Comparison of ENCODE assay signal across 1 cellular context in the genomic region with DNA sequence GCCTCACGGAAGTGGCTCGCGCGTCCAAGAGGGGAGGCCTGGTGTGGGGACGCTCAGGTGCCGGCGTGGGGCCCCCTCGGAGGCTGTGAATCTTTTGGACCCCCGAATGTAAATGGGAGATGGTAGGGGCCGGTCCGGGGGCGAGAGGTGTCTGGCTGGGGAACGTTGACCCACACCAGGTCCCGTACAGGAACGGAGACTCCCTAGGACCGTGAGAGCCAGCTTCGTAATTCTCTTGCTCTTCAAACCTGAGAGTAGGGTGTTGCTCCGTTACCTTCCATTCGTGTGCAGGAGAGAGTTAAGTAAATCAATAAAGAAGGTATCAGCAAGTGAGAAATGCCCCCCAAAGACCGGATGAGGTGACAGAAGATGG.
TF ChIP-seq lines count a peak whose summit lies in the region.

No MANE protein-coding gene starts in this region.

TF ChIP-seq in K562, 482 proteins besides CTCF, POLR2A, EP300 and RAD21 (continued from another document and continues in another):
- peak; percentile 55; the same call in 1 of the 2 replicates for TF ChIP-seq ZNF395 (CRISPR knock-in tag; IDR thresholded peaks at IDR 0.05)
- no peak for TF ChIP-seq NR2C1 (IDR thresholded peaks at IDR 0.05)
- 0 out of 2 replicates have a peak, but pooled peaks have one; percentile 1 for TF ChIP-seq NR2C1 (tag; IDR thresholded peaks at IDR 0.05)
- no peak for TF ChIP-seq CXXC5 (CRISPR knock-in tag; IDR thresholded peaks at IDR 0.05)
- no peak for TF ChIP-seq ATF4 (CRISPR knock-in tag; IDR thresholded peaks at IDR 0.05)
- TF ChIP-seq ESRRB (CRISPR knock-in tag; IDR thresholded peaks at IDR 0.05; ENCODE audit: borderline replicate concordance) = peak; percentile 55; the same call in 1 of the 2 replicates
- TF ChIP-seq, protein P1, sequence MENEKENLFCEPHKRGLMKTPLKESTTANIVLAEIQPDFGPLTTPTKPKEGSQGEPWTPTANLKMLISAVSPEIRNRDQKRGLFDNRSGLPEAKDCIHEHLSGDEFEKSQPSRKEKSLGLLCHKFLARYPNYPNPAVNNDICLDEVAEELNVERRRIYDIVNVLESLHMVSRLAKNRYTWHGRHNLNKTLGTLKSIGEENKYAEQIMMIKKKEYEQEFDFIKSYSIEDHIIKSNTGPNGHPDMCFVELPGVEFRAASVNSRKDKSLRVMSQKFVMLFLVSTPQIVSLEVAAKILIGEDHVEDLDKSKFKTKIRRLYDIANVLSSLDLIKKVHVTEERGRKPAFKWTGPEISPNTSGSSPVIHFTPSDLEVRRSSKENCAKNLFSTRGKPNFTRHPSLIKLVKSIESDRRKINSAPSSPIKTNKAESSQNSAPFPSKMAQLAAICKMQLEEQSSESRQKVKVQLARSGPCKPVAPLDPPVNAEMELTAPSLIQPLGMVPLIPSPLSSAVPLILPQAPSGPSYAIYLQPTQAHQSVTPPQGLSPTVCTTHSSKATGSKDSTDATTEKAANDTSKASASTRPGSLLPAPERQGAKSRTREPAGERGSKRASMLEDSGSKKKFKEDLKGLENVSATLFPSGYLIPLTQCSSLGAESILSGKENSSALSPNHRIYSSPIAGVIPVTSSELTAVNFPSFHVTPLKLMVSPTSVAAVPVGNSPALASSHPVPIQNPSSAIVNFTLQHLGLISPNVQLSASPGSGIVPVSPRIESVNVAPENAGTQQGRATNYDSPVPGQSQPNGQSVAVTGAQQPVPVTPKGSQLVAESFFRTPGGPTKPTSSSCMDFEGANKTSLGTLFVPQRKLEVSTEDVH (IDR thresholded peaks at IDR 0.05; ENCODE audit: low read depth, partially characterized antibody) = peak; percentile 13
- TF ChIP-seq HDAC1 (IDR thresholded peaks at IDR 0.05) = no peak
- no peak for TF ChIP-seq ZFP30 (CRISPR knock-in tag; IDR thresholded peaks at IDR 0.05; ENCODE audit: borderline replicate concordance)
- TF ChIP-seq PML (IDR thresholded peaks at IDR 0.05; ENCODE audit: low read length) = peak; percentile 50; the same call in 1 of the 2 replicates
- TF ChIP-seq, protein P2, sequence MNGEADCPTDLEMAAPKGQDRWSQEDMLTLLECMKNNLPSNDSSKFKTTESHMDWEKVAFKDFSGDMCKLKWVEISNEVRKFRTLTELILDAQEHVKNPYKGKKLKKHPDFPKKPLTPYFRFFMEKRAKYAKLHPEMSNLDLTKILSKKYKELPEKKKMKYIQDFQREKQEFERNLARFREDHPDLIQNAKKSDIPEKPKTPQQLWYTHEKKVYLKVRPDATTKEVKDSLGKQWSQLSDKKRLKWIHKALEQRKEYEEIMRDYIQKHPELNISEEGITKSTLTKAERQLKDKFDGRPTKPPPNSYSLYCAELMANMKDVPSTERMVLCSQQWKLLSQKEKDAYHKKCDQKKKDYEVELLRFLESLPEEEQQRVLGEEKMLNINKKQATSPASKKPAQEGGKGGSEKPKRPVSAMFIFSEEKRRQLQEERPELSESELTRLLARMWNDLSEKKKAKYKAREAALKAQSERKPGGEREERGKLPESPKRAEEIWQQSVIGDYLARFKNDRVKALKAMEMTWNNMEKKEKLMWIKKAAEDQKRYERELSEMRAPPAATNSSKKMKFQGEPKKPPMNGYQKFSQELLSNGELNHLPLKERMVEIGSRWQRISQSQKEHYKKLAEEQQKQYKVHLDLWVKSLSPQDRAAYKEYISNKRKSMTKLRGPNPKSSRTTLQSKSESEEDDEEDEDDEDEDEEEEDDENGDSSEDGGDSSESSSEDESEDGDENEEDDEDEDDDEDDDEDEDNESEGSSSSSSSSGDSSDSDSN (IDR thresholded peaks at IDR 0.05; ENCODE audit: borderline replicate concordance in 1 of 2, low read depth in 2 of 2, low read length in 2 of 2) = 0 out of 4 replicates have a peak, but pooled peaks of 1 of the 2 experiments have one; percentile 43
- TF ChIP-seq GTF2A2 (tag; IDR thresholded peaks at IDR 0.05) = no peak
- no peak for TF ChIP-seq ZNF583 (CRISPR knock-in tag; IDR thresholded peaks at IDR 0.05)
- TF ChIP-seq FIP1L1 (IDR thresholded peaks at IDR 0.05; ENCODE audit: low read depth, low read length, poor library complexity, severe bottlenecking) = no peak
- no peak for TF ChIP-seq PHB2 (IDR thresholded peaks at IDR 0.05; ENCODE audit: low read depth)
- no peak for TF ChIP-seq MTA1 (IDR thresholded peaks at IDR 0.05; ENCODE audit: borderline replicate concordance)
- TF ChIP-seq NFRKB (IDR thresholded peaks at IDR 0.05; ENCODE audit: low read depth) = 0 out of 2 replicates have a peak, but pooled peaks have one; percentile 15
- TF ChIP-seq SMARCC2 (IDR thresholded peaks at IDR 0.05; ENCODE audit: low read depth) = no peak
- no peak for TF ChIP-seq U2AF1 (optimal IDR thresholded peaks at IDR 0.05; ENCODE audit: low read depth, low read length)
- no peak for TF ChIP-seq HSF4 (CRISPR knock-in tag; IDR thresholded peaks at IDR 0.05; ENCODE audit: borderline replicate concordance)
- TF ChIP-seq ZNF764 (CRISPR knock-in tag; IDR thresholded peaks at IDR 0.05; ENCODE audit: low read depth) = no peak
- no peak for TF ChIP-seq NKRF (IDR thresholded peaks at IDR 0.05; ENCODE audit: borderline replicate concordance)
- no peak for TF ChIP-seq CEBPB (tag; IDR thresholded peaks at IDR 0.05)
- no peak for TF ChIP-seq KLF13 (tag; IDR thresholded peaks at IDR 0.05; ENCODE audit: borderline replicate concordance, low read depth)
- peak in 1 of 3 experiments; percentile 2 for TF ChIP-seq YY1 (IDR thresholded peaks at IDR 0.05; ENCODE audit: borderline replicate concordance in 1 of 3, control insufficient read depth in 1 of 3, extremely low read depth in 1 of 3, insufficient read depth in 3 of 3, insufficient read length in 1 of 3, insufficient replicate concordance in 2 of 3, low read depth in 1 of 3, low read length in 2 of 3)
- TF ChIP-seq ZNF134 (CRISPR knock-in tag; conservative IDR thresholded peaks at IDR 0.05) = no peak
- 0 out of 4 replicates have a peak, but pooled peaks of 1 of the 2 experiments have one; percentile 11 for TF ChIP-seq SIN3A (IDR thresholded peaks at IDR 0.05; ENCODE audit: borderline replicate concordance in 2 of 2, control insufficient read depth in 1 of 2, low read depth in 2 of 2, low read length in 2 of 2)
- no peak for TF ChIP-seq ERF (CRISPR knock-in tag; IDR thresholded peaks at IDR 0.05)
- TF ChIP-seq NFE2 (IDR thresholded peaks at IDR 0.05; ENCODE audit: low read depth) = no peak
- TF ChIP-seq FOXM1 (IDR thresholded peaks at IDR 0.05; ENCODE audit: low read depth) = no peak
- TF ChIP-seq FOXM1 (CRISPR knock-in tag; IDR thresholded peaks at IDR 0.05; ENCODE audit: low read depth) = no peak
- 0 out of 2 replicates have a peak, but pooled peaks have one; percentile 61 for TF ChIP-seq TARDBP (IDR thresholded peaks at IDR 0.05)
- TF ChIP-seq ZNF639 (CRISPR knock-in tag; conservative IDR thresholded peaks at IDR 0.05 in 1 of 2, IDR thresholded peaks at IDR 0.05 in 1 of 2) = no peak
- TF ChIP-seq E2F6 (IDR thresholded peaks at IDR 0.05; ENCODE audit: borderline replicate concordance in 1 of 2, extremely low read depth in 1 of 2, insufficient read depth in 1 of 2, insufficient read length in 1 of 2, low read depth in 1 of 2, low read length in 1 of 2, poor library complexity in 1 of 2, severe bottlenecking in 1 of 2) = peak in 1 of 2 experiments; percentile 11
- TF ChIP-seq ZNF75A (CRISPR knock-in tag; IDR thresholded peaks at IDR 0.05) = no peak
- no peak for TF ChIP-seq XRCC4 (IDR thresholded peaks at IDR 0.05; ENCODE audit: extremely low read depth, insufficient read depth, insufficient read length)
- TF ChIP-seq, protein P3, sequence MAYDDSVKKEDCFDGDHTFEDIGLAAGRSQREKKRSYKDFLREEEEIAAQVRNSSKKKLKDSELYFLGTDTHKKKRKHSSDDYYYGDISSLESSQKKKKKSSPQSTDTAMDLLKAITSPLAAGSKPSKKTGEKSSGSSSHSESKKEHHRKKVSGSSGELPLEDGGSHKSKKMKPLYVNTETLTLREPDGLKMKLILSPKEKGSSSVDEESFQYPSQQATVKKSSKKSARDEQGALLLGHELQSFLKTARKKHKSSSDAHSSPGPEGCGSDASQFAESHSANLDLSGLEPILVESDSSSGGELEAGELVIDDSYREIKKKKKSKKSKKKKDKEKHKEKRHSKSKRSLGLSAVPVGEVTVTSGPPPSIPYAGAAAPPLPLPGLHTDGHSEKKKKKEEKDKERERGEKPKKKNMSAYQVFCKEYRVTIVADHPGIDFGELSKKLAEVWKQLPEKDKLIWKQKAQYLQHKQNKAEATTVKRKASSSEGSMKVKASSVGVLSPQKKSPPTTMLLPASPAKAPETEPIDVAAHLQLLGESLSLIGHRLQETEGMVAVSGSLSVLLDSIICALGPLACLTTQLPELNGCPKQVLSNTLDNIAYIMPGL (CRISPR knock-in tag; IDR thresholded peaks at IDR 0.05) = no peak
- TF ChIP-seq E2F4 (CRISPR knock-in tag; IDR thresholded peaks at IDR 0.05; ENCODE audit: low read depth) = no peak
- TF ChIP-seq RBM22 (IDR thresholded peaks at IDR 0.05; ENCODE audit: low read depth, low read length, poor library complexity, severe bottlenecking) = no peak
- no peak for TF ChIP-seq CHCHD3 (CRISPR knock-in tag; IDR thresholded peaks at IDR 0.05)
- no peak; the same call in 1 of the 2 replicates for TF ChIP-seq ZFX (CRISPR knock-in tag; IDR thresholded peaks at IDR 0.05)
- TF ChIP-seq ZNF449 (CRISPR knock-in tag; IDR thresholded peaks at IDR 0.05) = no peak
